Comparison of ENCODE assay signal across 21 cellular contexts in the genomic region with DNA sequence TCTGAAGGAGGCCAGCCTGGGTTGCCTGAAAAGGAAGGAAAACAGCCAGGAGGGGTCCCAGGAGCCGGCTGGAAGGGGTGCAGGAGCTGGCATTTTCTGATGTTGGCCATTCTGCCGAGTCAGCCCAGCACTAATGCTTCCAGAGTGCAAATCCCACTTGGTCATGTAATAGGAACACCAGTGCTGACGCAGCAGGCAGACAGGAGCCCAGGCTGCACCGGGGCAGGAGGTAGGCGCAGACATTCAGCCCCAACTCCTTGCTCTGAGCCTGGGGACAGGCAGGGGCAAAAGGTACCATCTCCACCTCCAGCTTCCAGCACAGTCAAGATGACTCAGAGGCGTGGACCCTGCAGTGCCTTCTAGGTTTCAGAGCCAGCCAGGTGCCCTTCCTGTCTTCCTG. TPM values are rescaled to one million over a fixed set of nuclear protein-coding genes. Genes with fewer than 3 reads are reported as not detected.
A peak's percentile ranks its signal among the peaks of the same experiment; 100 is the strongest.
DNase-seq lines count a peak whose midpoint lies in the region; ATAC-seq and TF ChIP-seq lines count a peak whose summit lies in the region.
"Had no signal": no experiment of that assay in that cellular context is flagged by ENCODE, and none has a peak within 500 bp of the region (broad histone marks: within the 10 kb centered on the region; RNA-seq: fewer than 3 reads in every experiment).

No MANE protein-coding gene starts in this region.

- peaks cover 26% of the 10 kb centered on the region for H3K4me1 Mint-ChIP-seq in MCF 10A (ENCODE audit: insufficient read depth, unreplicated experiment)
- peaks cover 61% of the 10 kb centered on the region for H3K4me1 Mint-ChIP-seq in dendritic cell treated with granulocyte-macrophage colony-stimulating factor and Interleukin-4, amounts not matched to agents 40 ng/mL and 50 ng/mL, for 4 days (ENCODE audit: low read depth)

- no peak overlapping the region for H3K27ac Mint-ChIP-seq in MCF 10A (ENCODE audit: low read depth, unreplicated experiment)
- H3K27ac Mint-ChIP-seq in dendritic cell treated with granulocyte-macrophage colony-stimulating factor and Interleukin-4, amounts not matched to agents 40 ng/mL and 50 ng/mL, for 4 days, result peak overlapping the region; percentile 27
- H3K27ac Mint-ChIP-seq: HFFc6 had no signal

- no peaks in the 10 kb centered on the region for H3K9me3 ChIP-seq in breast epithelium
- H3K9me3 ChIP-seq in lower lobe of right lung, result no peaks in the 10 kb centered on the region
- no peaks in the 10 kb centered on the region for H3K9me3 ChIP-seq in left lung

- H3K4me3 ChIP-seq in breast epithelium (no peak overlapping the region), lower lobe of right lung (no peak overlapping the region), left lung (no peak overlapping the region)
- H3K4me3 ChIP-seq: GM23248, SK-N-MC had no signal

- intact Hi-C loops in MCF 10A (cut with micrococcal nuclease), result no loop called here
- intact Hi-C loops in breast epithelium (cut with DNase I; ENCODE audit: low total_unique reads), result no loop called here
- intact Hi-C loops in dendritic cell treated with granulocyte-macrophage colony-stimulating factor and Interleukin-4, amounts not matched to agents 40 ng/mL and 50 ng/mL, for 4 days (cut with micrococcal nuclease), result no loop called here
- intact Hi-C loops in lower lobe of right lung (cut with DNase I), result no loop called here
- intact Hi-C loops in left lung (cut with DNase I), result no loop called here

- H3K36me3 ChIP-seq in breast epithelium (no peaks in the 10 kb centered on the region), lower lobe of right lung (no peaks in the 10 kb centered on the region), left lung (no peaks in the 10 kb centered on the region)

- no peaks in the 10 kb centered on the region for H3K27me3 Mint-ChIP-seq in MCF 10A (ENCODE audit: insufficient read depth, unreplicated experiment)
- H3K27me3 Mint-ChIP-seq in dendritic cell treated with granulocyte-macrophage colony-stimulating factor and Interleukin-4, amounts not matched to agents 40 ng/mL and 50 ng/mL, for 4 days, result no peaks in the 10 kb centered on the region

- TF ChIP-seq POLR2A in breast epithelium (IDR thresholded peaks at IDR 0.05), result no peak

- POLR2A ChIA-PET in MCF 10A (lab: Yijun Ruan, JAX), result interaction anchor here (0.6 to 1.0 kb wide), 3 partner anchors 10 to 1169 kb away, joined by 3 read pairs; partner anchors contain the start of gene YWHAG

- CTCF ChIA-PET in MCF 10A (lab: Yijun Ruan, JAX), result interaction anchor here (1.5 kb wide), 1 partner anchor 9 kb away, joined by 8 read pairs; no protein-coding TSS in a partner anchor

- no peak for TF ChIP-seq CTCF in MCF 10A (IDR thresholded peaks at IDR 0.05; ENCODE audit: unreplicated experiment)
- TF ChIP-seq CTCF in breast epithelium (IDR thresholded peaks at IDR 0.05), result no peak
- no peak for TF ChIP-seq CTCF in lower lobe of right lung (IDR thresholded peaks at IDR 0.05)
- TF ChIP-seq CTCF in left lung (IDR thresholded peaks at IDR 0.05), result no peak

- no peak overlapping the region for H3K4me3 Mint-ChIP-seq in MCF 10A (ENCODE audit: unreplicated experiment)
- H3K4me3 Mint-ChIP-seq in dendritic cell treated with granulocyte-macrophage colony-stimulating factor and Interleukin-4, amounts not matched to agents 40 ng/mL and 50 ng/mL, for 4 days, result no peak overlapping the region
- H3K4me3 Mint-ChIP-seq: HFFc6 had no signal

- BruUV-seq in MCF 10A (replicated peaks; lab: Mats Ljungman, UMichigan), result no TSS peak

- ATAC-seq in lower lobe of right lung, result no peak
- ATAC-seq in HG02852 (IDR thresholded peaks at IDR 0.05; ENCODE audit: unreplicated experiment), result no peak
- ATAC-seq in left lung, result no peak
- ATAC-seq: Right ventricle myocardium inferior had no signal

- DNase-seq in MCF 10A (ENCODE audit: unreplicated experiment) (peak; percentile 20), breast epithelium (ENCODE audit: low spot score in 2 of 2) (no peak), lower lobe of right lung (peak; percentile 19), left lung (no peak)
- DNase-seq in activated CD4-positive, CD25-positive, alpha-beta regulatory T cell treated with anti-CD3 and anti-CD28 coated beads, Interleukin-2, amount 50 U/mL, for 72 hours, result no peak
- no peak for DNase-seq in activated CD8-positive, alpha-beta memory T cell treated with anti-CD3 and anti-CD28 coated beads, Interleukin-2, amount 50 U/mL, for 4 hours
- DNase-seq: 8988T, C1 segment of cervical spinal cord, DMS153, GM23248, HFFc6, Karpas-422, MV-4-11, NCI-H1417 treated with DMSO at 0.1 percent for 48 hours, NCI-H2029 treated with DMSO at 0.1 percent for 48 hours, NCI-H510A treated with DMSO at 0.1 percent for 48 hours, OCI-M1 had no signal

- H3K27ac ChIP-seq in breast epithelium, result no peak overlapping the region
- H3K27ac ChIP-seq in lower lobe of right lung, result no peak overlapping the region
- H3K27ac ChIP-seq in left lung, result no peak overlapping the region
- H3K27ac ChIP-seq: GM23248, SK-N-MC had no signal

- no peaks in the 10 kb centered on the region for H3K36me3 Mint-ChIP-seq in MCF 10A (ENCODE audit: insufficient read depth, unreplicated experiment)
- H3K36me3 Mint-ChIP-seq in dendritic cell treated with granulocyte-macrophage colony-stimulating factor and Interleukin-4, amounts not matched to agents 40 ng/mL and 50 ng/mL, for 4 days (ENCODE audit: low read depth), result no peaks in the 10 kb centered on the region

- H3K27me3 ChIP-seq in breast epithelium (no peaks in the 10 kb centered on the region), lower lobe of right lung (ENCODE audit: low read depth) (no peaks in the 10 kb centered on the region), left lung (no peaks in the 10 kb centered on the region)

- H3K4me1 ChIP-seq in breast epithelium (no peaks in the 10 kb centered on the region), lower lobe of right lung (peaks cover 22% of the 10 kb centered on the region), left lung (peaks cover 17 to 39% of the 10 kb centered on the region in 2 donors)

- H3K9me3 Mint-ChIP-seq in MCF 10A (ENCODE audit: unreplicated experiment), result no peaks in the 10 kb centered on the region
- no peaks in the 10 kb centered on the region for H3K9me3 Mint-ChIP-seq in dendritic cell treated with granulocyte-macrophage colony-stimulating factor and Interleukin-4, amounts not matched to agents 40 ng/mL and 50 ng/mL, for 4 days
- H3K9me3 Mint-ChIP-seq: HFFc6 had no signal

RNA-seq across cellular contexts. Expression of gene YWHAG, which starts 10.2 kb away (rescaled TPM):
- 177 and 178 TPM in 2 replicates for total RNA-seq in MCF 10A (2022)
- 100 to 1,000 TPM in 1 of 3 donors, 10 to 100 TPM in 2; 58.7 to 128 (median 63.7) TPM for total RNA-seq in breast epithelium
- 97.1 TPM for total RNA-seq in lower lobe of right lung
- 100 to 1,000 TPM; 116 to 160 TPM for total RNA-seq in left lung

RNA-seq across cellular contexts. Expression of gene SSC4D, which starts 40.5 kb away (rescaled TPM):
- 0.42 and 0.58 TPM in 2 replicates for total RNA-seq in MCF 10A (2022)
- total RNA-seq in breast epithelium, result 1 to 10 TPM in 2 of 3 donors, not detected in 1; 1.9 to 2.6 TPM
- 1.7 TPM for total RNA-seq in lower lobe of right lung
- 1 to 10 TPM in 1 of 2 donors, under 1 TPM in 1; 0.76 to 1.8 TPM for total RNA-seq in left lung

RNA-seq across cellular contexts. Expression of gene ZP3, which starts 55.7 kb away (rescaled TPM):
- total RNA-seq in MCF 10A (2022) (5.6 TPM in 2 replicates), breast epithelium (1 to 10 TPM; 1.4 to 2.9 (median 2.0) TPM), lower lobe of right lung (not detected), left lung (1 to 10 TPM; 2.9 to 3.3 TPM)

Comparison
In these comparisons a context has a peak if more than half of its experiments do, and no peak if none do; other contexts are left out.
1. DNase-seq: peak in MCF 10A (single experiment) and lower lobe of right lung (single experiment); none in breast epithelium (0 of 2), activated CD4-positive, CD25-positive, alpha-beta regulatory T cell treated with anti-CD3 and anti-CD28 coated beads, Interleukin-2, amount 50 U/mL, for 72 hours (single experiment), left lung (0 of 2) and activated CD8-positive, alpha-beta memory T cell treated with anti-CD3 and anti-CD28 coated beads, Interleukin-2, amount 50 U/mL, for 4 hours (single experiment).